ENCODE assay signal across 11 cellular contexts in the genomic region with DNA sequence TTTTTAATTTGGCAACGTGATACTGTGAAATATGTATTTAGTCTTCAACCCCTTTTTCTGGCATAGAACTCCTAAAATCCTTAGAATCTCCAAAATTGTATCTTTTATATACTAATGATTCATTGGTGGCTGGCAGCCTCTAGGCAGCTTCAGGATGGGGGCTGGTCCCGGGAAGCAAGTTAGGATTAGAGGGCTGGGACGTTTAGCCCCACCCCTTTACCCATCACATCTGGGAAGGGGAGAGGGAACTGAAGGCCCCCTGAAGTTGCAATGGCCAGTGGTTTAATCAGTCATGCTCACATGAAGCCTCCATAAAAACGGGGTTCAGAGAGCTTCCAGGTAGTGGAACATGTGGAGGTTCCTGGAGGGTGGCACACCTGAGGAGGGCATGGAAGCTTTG. TPM values are rescaled to one million over a fixed set of nuclear protein-coding genes. Genes with fewer than 3 reads are reported as not detected.
"Had no signal": no experiment of that assay in that cellular context is flagged by ENCODE, and none has a peak within 500 bp of the region (broad histone marks: within the 10 kb centered on the region; RNA-seq: fewer than 3 reads in every experiment).

No MANE protein-coding gene starts in this region.

- H3K27ac ChIP-seq: adrenal gland, neural progenitor cell, transverse colon had no signal

- H3K36me3 Mint-ChIP-seq: neural progenitor cell had no signal

- H3K9me3 ChIP-seq: adrenal gland, transverse colon had no signal

- H3K9me3 Mint-ChIP-seq: activated B cell treated with CpG ODN at 0.5 μM for 24 hours; activated T-cell treated with anti-CD3 and anti-CD28 coated beads, Interleukin-2, amount 50 U/mL, for 4 hours; neural progenitor cell; T-helper 1 cell treated with Interleukin-12 subunit alpha and Interleukin-12 subunit beta and Interleukin-4 antibody, amounts not matched to agents 30 μg/mL and 1 μg/mL, for 36 hours had no signal

- H3K4me1 Mint-ChIP-seq: neural progenitor cell had no signal

- H3K4me3 Mint-ChIP-seq: activated B cell treated with CpG ODN at 0.5 μM for 24 hours; neural progenitor cell; T-helper 1 cell treated with Interleukin-12 subunit alpha and Interleukin-12 subunit beta and Interleukin-4 antibody, amounts not matched to agents 30 μg/mL and 1 μg/mL, for 36 hours had no signal

- H3K36me3 ChIP-seq: adrenal gland, neural progenitor cell, transverse colon had no signal

- H3K4me1 ChIP-seq: neural progenitor cell had no signal

- H3K27me3 Mint-ChIP-seq: activated B cell treated with CpG ODN at 0.5 μM for 24 hours had no signal

- H3K4me3 ChIP-seq: adrenal gland, neural progenitor cell, transverse colon had no signal

- H3K27ac Mint-ChIP-seq: activated B cell treated with CpG ODN at 0.5 μM for 24 hours; neural progenitor cell; T-helper 1 cell treated with Interleukin-12 subunit alpha and Interleukin-12 subunit beta and Interleukin-4 antibody, amounts not matched to agents 30 μg/mL and 1 μg/mL, for 36 hours had no signal

- H3K27me3 ChIP-seq: adrenal gland, transverse colon had no signal

- DNase-seq: activated B cell treated with CpG ODN at 0.5 μM for 24 hours; activated CD4-positive, alpha-beta T cell treated with anti-CD3 and anti-CD28 coated beads, Interleukin-2, amount 50 U/mL, for 1 hour; activated gamma-delta T cell treated with Interleukin-2 at 50 U/mL for 16 hours; activated T-cell treated with anti-CD3 and anti-CD28 coated beads, Interleukin-2, amount 50 U/mL, for 4 hours; small intestine; transverse colon had no signal

- ATAC-seq: activated T-cell treated with anti-CD3 and anti-CD28 coated beads, Interleukin-2, amount 50 U/mL, for 4 hours; SK-N-SH treated with all-trans-retinoic acid at 6 μM for 48 hours had no signal

RNA-seq across cellular contexts. Expression of a gene that starts 29.3 kb away (rescaled TPM):
- polyA plus RNA-seq: keratinocyte had no signal
